12 cellular contexts compared by ENCODE assay signal in genomic region chr13:98214008-98214643, GRCh38. TPM values are rescaled to one million over a fixed set of nuclear protein-coding genes. Genes with fewer than 3 reads are reported as not detected.
A peak's percentile ranks its signal among the peaks of the same experiment; 100 is the strongest.
DNase-seq lines count a peak whose midpoint lies in the region; ATAC-seq and TF ChIP-seq lines count a peak whose summit lies in the region.
"Had no signal": no experiment of that assay in that cellular context is flagged by ENCODE, and none has a peak within 500 bp of the region (broad histone marks: within the 10 kb centered on the region; RNA-seq: fewer than 3 reads in every experiment).

No MANE protein-coding gene starts in this region.

- no peak overlapping the region for H3K27ac ChIP-seq in gastroesophageal sphincter
- H3K27ac ChIP-seq: coronary artery had no signal

- H3K9me3 Mint-ChIP-seq in osteocyte (ENCODE audit: unreplicated experiment): no peaks in the 10 kb centered on the region

- H3K27ac Mint-ChIP-seq in osteocyte (ENCODE audit: unreplicated experiment): peak overlapping the region; percentile 87

- no peak for TF ChIP-seq EP300 in gastroesophageal sphincter (IDR thresholded peaks at IDR 0.05)

- H3K4me1 ChIP-seq in BE2C (peaks cover 29% of the 10 kb centered on the region), gastroesophageal sphincter (peaks cover 0 to 16% (median 0%) of the 10 kb centered on the region in 3 donors)
- H3K4me1 ChIP-seq: Caco-2 had no signal

- peak; percentile 48 for DNase-seq in BE2C
- peak; percentile 68 to 90 for DNase-seq in NCI-H524 (lab: John Stamatoyannopoulos, UW)
- DNase-seq in fibroblast of pulmonary artery (ENCODE audit: low read depth): peak; percentile 50
- DNase-seq in osteocyte (ENCODE audit: extremely low spot score, unreplicated experiment): no peak
- DNase-seq in NCI-H1048 (lab: John Stamatoyannopoulos, UW): no peak
- DNase-seq in GM10248 (ENCODE audit: extremely low spot score): no peak
- DNase-seq: activated T-cell treated with anti-CD3 and anti-CD28 coated beads for 4 hours, Caco-2, T-helper 1 cell had no signal

- TF ChIP-seq POLR2A in gastroesophageal sphincter (IDR thresholded peaks at IDR 0.05): no peak

- H3K27me3 ChIP-seq in BE2C (no peaks in the 10 kb centered on the region), gastroesophageal sphincter (no peaks in the 10 kb centered on the region)

- H3K4me1 Mint-ChIP-seq in osteocyte (ENCODE audit: unreplicated experiment): peaks cover 78% of the 10 kb centered on the region

- 23 to 45% methylated on average over 3 to 8 of the region's 16 CpGs for WGBS in gastroesophageal sphincter (ENCODE audit: low coverage in 1 of 2), 2 donors

- H3K36me3 Mint-ChIP-seq in osteocyte (ENCODE audit: unreplicated experiment): peaks cover 29% of the 10 kb centered on the region

- POLR2A ChIA-PET in GM10248 (lab: Yijun Ruan, JAX): no interaction called here

- H3K4me3 Mint-ChIP-seq in osteocyte (ENCODE audit: unreplicated experiment): peak overlapping the region; percentile 51

- no peaks in the 10 kb centered on the region for H3K27me3 Mint-ChIP-seq in osteocyte (ENCODE audit: unreplicated experiment)

- H3K9me3 ChIP-seq in BE2C (no peaks in the 10 kb centered on the region), gastroesophageal sphincter (no peaks in the 10 kb centered on the region)

- TF ChIP-seq CTCF in BE2C (IDR thresholded peaks at IDR 0.05; ENCODE audit: low read depth, low read length): no peak
- no peak for TF ChIP-seq CTCF in fibroblast of pulmonary artery (IDR thresholded peaks at IDR 0.05; ENCODE audit: low read length, missing control alignments)
- TF ChIP-seq CTCF in osteocyte (IDR thresholded peaks at IDR 0.05): no peak
- no peak for TF ChIP-seq CTCF in gastroesophageal sphincter (IDR thresholded peaks at IDR 0.05)
- TF ChIP-seq CTCF in GM10248 (IDR thresholded peaks at IDR 0.05; ENCODE audit: control extremely low read depth, extremely low read depth, low read depth, missing control alignments): no peak

- H3K4me3 ChIP-seq in BE2C (ENCODE audit: low read depth, low read length): no peak overlapping the region
- H3K4me3 ChIP-seq in fibroblast of pulmonary artery (replicated peaks; ENCODE audit: low read depth, low read length): no peak overlapping the region
- no peak overlapping the region for H3K4me3 ChIP-seq in gastroesophageal sphincter
- H3K4me3 ChIP-seq: coronary artery had no signal

- H3K36me3 ChIP-seq in BE2C: peaks cover 13% of the 10 kb centered on the region
- H3K36me3 ChIP-seq in gastroesophageal sphincter: peaks cover 0 to 10% of the 10 kb centered on the region in 2 donors

- CTCF ChIA-PET in GM10248 (lab: Yijun Ruan, JAX): interaction anchor here (3.0 kb wide), 1 partner anchor 10 kb away, joined by 9 read pairs; no protein-coding TSS in a partner anchor

- ATAC-seq in gastroesophageal sphincter (no peak), GM19351 (IDR thresholded peaks at IDR 0.05; ENCODE audit: unreplicated experiment) (no peak)

RNA-seq across cellular contexts. Expression of gene RNF113B, which starts 37.1 kb away (rescaled TPM):
- not detected for polyA plus RNA-seq in BE2C (2012; ENCODE audit: insufficient read depth, insufficient read length, low read depth)
- total RNA-seq in osteocyte (not detected in 2 replicates), gastroesophageal sphincter (not detected)
- total RNA-seq: Caco-2 had no signal

Comparison
In these comparisons a context has a peak if more than half of its experiments do, and no peak if none do; other contexts are left out.
1. DNase-seq: peak in BE2C (single experiment), NCI-H524 (2 of 2) and fibroblast of pulmonary artery (single experiment); none in osteocyte (single experiment), NCI-H1048 (single experiment) and GM10248 (single experiment).